In the genomic region with DNA sequence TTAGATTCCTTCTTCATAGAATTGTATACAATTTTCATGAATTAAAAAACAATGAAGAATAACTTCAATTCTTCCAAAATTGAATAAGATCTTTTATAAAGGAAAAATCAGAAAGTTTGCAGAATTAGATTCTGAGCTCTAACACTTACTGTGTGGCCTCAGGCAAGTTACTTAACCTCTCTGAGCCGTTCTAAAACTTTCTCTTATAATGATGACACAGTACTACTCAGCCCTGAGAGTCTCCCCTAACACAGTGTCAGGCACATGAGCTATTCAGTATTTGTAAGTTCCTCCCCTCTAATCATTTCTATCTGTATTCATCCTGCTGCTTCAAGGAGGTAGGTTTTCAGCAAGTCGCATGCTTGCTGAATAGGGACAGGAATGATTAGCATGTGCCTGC, we compare ENCODE assay signal across 17 cellular contexts. TPM values are rescaled to one million over a fixed set of nuclear protein-coding genes. Genes with fewer than 3 reads are reported as not detected.
"Had no signal": no experiment of that assay in that cellular context is flagged by ENCODE, and none has a peak within 500 bp of the region (broad histone marks: within the 10 kb centered on the region; RNA-seq: fewer than 3 reads in every experiment).

No MANE protein-coding gene starts in this region.

- H3K27ac ChIP-seq: hepatocyte, parathyroid adenoma had no signal

- H3K27me3 ChIP-seq: hepatocyte, upper lobe of left lung had no signal

- H2AFZ ChIP-seq: hepatocyte, parathyroid adenoma had no signal

- H3K4me1 Mint-ChIP-seq: activated naive CD8-positive, alpha-beta T cell treated with anti-CD3 and anti-CD28 coated beads for 36 hours; stimulated activated naive B cell treated with anti-CD40 and anti-IgM and Interleukin-4, amounts not matched to agents 10 μg/mL and 1 μg/mL and 100 μg/mL, for 72 hours had no signal

- H3K4me3 ChIP-seq: hepatocyte, upper lobe of left lung had no signal

- H3K9me3 ChIP-seq: upper lobe of left lung had no signal

- H3K27ac Mint-ChIP-seq: activated naive CD8-positive, alpha-beta T cell treated with anti-CD3 and anti-CD28 coated beads for 36 hours; activated T-helper 1 cell treated with anti-CD3 and anti-CD28 coated beads, Interleukin-12 subunit alpha, Interleukin-12 subunit beta, Interleukin-2, Interleukin-4 antibody, amounts not matched to agents 30 ng/mL and 10 ng/mL and 1 ng/mL, durations not matched to agents 14 hours and 24 hours and 36 hours; stimulated activated naive B cell treated with anti-CD40 and anti-IgM and Interleukin-4, amounts not matched to agents 10 μg/mL and 1 μg/mL and 100 μg/mL, for 72 hours had no signal

- H3K36me3 ChIP-seq: upper lobe of left lung had no signal

- H3K4me3 Mint-ChIP-seq: activated naive CD8-positive, alpha-beta T cell treated with anti-CD3 and anti-CD28 coated beads for 36 hours; activated T-helper 1 cell treated with anti-CD3 and anti-CD28 coated beads, Interleukin-12 subunit alpha, Interleukin-12 subunit beta, Interleukin-2, Interleukin-4 antibody, amounts not matched to agents 30 ng/mL and 10 ng/mL and 1 ng/mL, durations not matched to agents 14 hours and 24 hours and 36 hours; stimulated activated naive B cell treated with anti-CD40 and anti-IgM and Interleukin-4, amounts not matched to agents 10 μg/mL and 1 μg/mL and 100 μg/mL, for 72 hours had no signal

- H3K9ac ChIP-seq: parathyroid adenoma had no signal

- DNase-seq: activated CD4-positive, CD25-positive, alpha-beta regulatory T cell treated with anti-CD3 and anti-CD28 coated beads, Interleukin-2, amount 50 U/mL, for 72 hours; activated naive CD8-positive, alpha-beta T cell treated with anti-CD3 and anti-CD28 coated beads for 36 hours; amygdala; dermis blood vessel endothelial cell; erythroblast; mammary epithelial cell; retina; stimulated activated CD4-positive, alpha-beta T cell treated with anti-CD3 and anti-CD28 coated beads, Interleukin-15, amount 100 ng/mL, for 24 hours; stimulated activated CD4-positive, alpha-beta T cell treated with anti-CD3 and anti-CD28 coated beads, Interleukin-4, amount 100 ng/mL, for 1 hour; stimulated activated naive B cell treated with anti-CD40 and anti-IgM and Interleukin-4, amounts not matched to agents 10 μg/mL and 1 μg/mL and 100 μg/mL, for 72 hours; substantia nigra; upper lobe of left lung had no signal

- H3K4me2 ChIP-seq: hepatocyte had no signal

- H3K9me3 Mint-ChIP-seq: activated naive CD8-positive, alpha-beta T cell treated with anti-CD3 and anti-CD28 coated beads for 36 hours; activated T-helper 1 cell treated with anti-CD3 and anti-CD28 coated beads, Interleukin-12 subunit alpha, Interleukin-12 subunit beta, Interleukin-2, Interleukin-4 antibody, amounts not matched to agents 30 ng/mL and 10 ng/mL and 1 ng/mL, durations not matched to agents 14 hours and 24 hours and 36 hours; stimulated activated naive B cell treated with anti-CD40 and anti-IgM and Interleukin-4, amounts not matched to agents 10 μg/mL and 1 μg/mL and 100 μg/mL, for 72 hours had no signal

- H3K36me3 Mint-ChIP-seq: activated naive CD8-positive, alpha-beta T cell treated with anti-CD3 and anti-CD28 coated beads for 36 hours; stimulated activated naive B cell treated with anti-CD40 and anti-IgM and Interleukin-4, amounts not matched to agents 10 μg/mL and 1 μg/mL and 100 μg/mL, for 72 hours had no signal

- ATAC-seq: left lobe of liver; stimulated activated naive B cell treated with anti-CD40 and anti-IgM and Interleukin-4, amounts not matched to agents 10 μg/mL and 1 μg/mL and 100 μg/mL, for 72 hours had no signal

- H3K79me2 ChIP-seq: hepatocyte, parathyroid adenoma had no signal

- H3K4me1 ChIP-seq: parathyroid adenoma had no signal

RNA-seq across cellular contexts. Expression of gene ID4, which starts 11.3 kb away (rescaled TPM):
- total RNA-seq: activated CD8-positive, alpha-beta memory T cell treated with anti-CD3 and anti-CD28 coated beads for 36 hours; activated naive CD8-positive, alpha-beta T cell treated with anti-CD3 and anti-CD28 coated beads for 36 hours; activated T-helper 1 cell treated with anti-CD3 and anti-CD28 coated beads, Interleukin-12 subunit alpha, Interleukin-12 subunit beta, Interleukin-2, Interleukin-4 antibody, amounts not matched to agents 30 ng/mL and 10 ng/mL and 1 ng/mL, durations not matched to agents 14 hours and 24 hours and 36 hours had no signal
